In genomic region chr7:157887400-157887799, GRCh38 we compare ENCODE assay signal across 23 cellular contexts.
A peak's percentile ranks its signal among the peaks of the same experiment; 100 is the strongest.
DNase-seq lines count a peak whose midpoint lies in the region; ATAC-seq and TF ChIP-seq lines count a peak whose summit lies in the region.
"Had no signal": no experiment of that assay in that cellular context is flagged by ENCODE, and none has a peak within 500 bp of the region (broad histone marks: within the 10 kb centered on the region; RNA-seq: fewer than 3 reads in every experiment).

No MANE protein-coding gene starts in this region.

- TF ChIP-seq EP300 in neural cell (conservative IDR thresholded peaks at IDR 0.05; ENCODE audit: poor library complexity, severe bottlenecking) = no peak

- H2AFZ ChIP-seq in neural cell (ENCODE audit: low read depth, low read length) = no peak overlapping the region

- H3K9me2 ChIP-seq in neural cell (ENCODE audit: insufficient read depth, low read length) = no peaks in the 10 kb centered on the region

- H3K79me2 ChIP-seq in neural cell (replicated peaks; ENCODE audit: insufficient read depth, low read length) = no peaks in the 10 kb centered on the region

- no peaks in the 10 kb centered on the region for H3K36me3 ChIP-seq in RWPE2 (ENCODE audit: low read depth)
- H3K36me3 ChIP-seq in neural cell (ENCODE audit: insufficient read depth, low read length) = no peaks in the 10 kb centered on the region
- H3K36me3 ChIP-seq in spleen = no peaks in the 10 kb centered on the region
- H3K36me3 ChIP-seq in left ventricle myocardium inferior = no peaks in the 10 kb centered on the region
- H3K36me3 ChIP-seq: BE2C, BLaER1 had no signal

- no peak overlapping the region for H3K4me2 ChIP-seq in neural cell (ENCODE audit: low read length)
- H3K4me2 ChIP-seq: BLaER1 had no signal

- intact Hi-C loops in spleen (cut with DNase I; ENCODE audit: low total_unique reads) (no loop called here), left ventricle myocardium inferior (cut with micrococcal nuclease) (no loop called here)

- no peak overlapping the region for H3K4me3 ChIP-seq in RWPE2 (ENCODE audit: severe bottlenecking)
- H3K4me3 ChIP-seq in neural cell (ENCODE audit: low read length) = no peak overlapping the region
- H3K4me3 ChIP-seq in spleen = no peak overlapping the region
- no peak overlapping the region for H3K4me3 ChIP-seq in left ventricle myocardium inferior
- H3K4me3 ChIP-seq: BLaER1, GM12878 had no signal

- ATAC-seq in RWPE2 (ENCODE audit: low read depth) (no peak), GM21737 (IDR thresholded peaks at IDR 0.05; ENCODE audit: unreplicated experiment) (no peak), GM21529 (IDR thresholded peaks at IDR 0.05; ENCODE audit: unreplicated experiment) (no peak)
- ATAC-seq: GM12878 had no signal

- TF ChIP-seq CTCF in RWPE2 (IDR thresholded peaks at IDR 0.05; ENCODE audit: poor library complexity, severe bottlenecking) (no peak), neural cell (IDR thresholded peaks at IDR 0.05; ENCODE audit: poor library complexity, severe bottlenecking) (no peak), spleen (IDR thresholded peaks at IDR 0.05 in 8 of 11, conservative IDR thresholded peaks at IDR 0.05 in 3 of 11) (no peak), left ventricle myocardium inferior (IDR thresholded peaks at IDR 0.05; ENCODE audit: borderline replicate concordance) (no peak)

- no peaks in the 10 kb centered on the region for H3K27me3 ChIP-seq in RWPE2 (ENCODE audit: insufficient read depth, poor library complexity, severe bottlenecking)
- H3K27me3 ChIP-seq in neural cell (ENCODE audit: insufficient read depth, low read depth, low read length) = no peaks in the 10 kb centered on the region
- H3K27me3 ChIP-seq in spleen (replicated peaks in 1 of 7) = peaks cover 0 to 29% (median 0%) of the 10 kb centered on the region in 7 donors
- peaks cover 20% of the 10 kb centered on the region for H3K27me3 ChIP-seq in left ventricle myocardium inferior (ENCODE audit: low read depth)
- H3K27me3 ChIP-seq: BE2C, BLaER1 had no signal

- TF ChIP-seq RAD21 in neural cell (conservative IDR thresholded peaks at IDR 0.05) = no peak

- H3F3A ChIP-seq in neural cell (ENCODE audit: insufficient read depth, low read length, poor library complexity, severe bottlenecking) = no peaks in the 10 kb centered on the region

- H4K20me1 ChIP-seq in neural cell (ENCODE audit: insufficient read depth) = no peaks in the 10 kb centered on the region
- H4K20me1 ChIP-seq: BLaER1 had no signal

- H3K9ac ChIP-seq in neural cell (ENCODE audit: low read length) = no peak overlapping the region
- H3K9ac ChIP-seq: BLaER1 had no signal

- DNase-seq in RWPE2 (ENCODE audit: low spot score) = peak; percentile 42
- DNase-seq in spleen = peak; percentile 22
- DNase-seq in left ventricle myocardium inferior = no peak
- DNase-seq: 8988T; ACHN; BE2C; C1 segment of cervical spinal cord; CD4-positive, alpha-beta memory T cell; CD4-positive, CD25-positive, alpha-beta regulatory T cell; CD8-positive, alpha-beta memory T cell; COR-L47; DMS 273 treated with DMSO at 0.1 percent for 48 hours; DMS153; DMS53; DMS79; DND-41; EL; GDM1 had no signal

- H3K9me3 ChIP-seq in RWPE2 (ENCODE audit: severe bottlenecking) (no peaks in the 10 kb centered on the region), neural cell (ENCODE audit: low read length) (no peaks in the 10 kb centered on the region), spleen (peaks cover 0 to 32% (median 9%) of the 10 kb centered on the region in 8 donors), left ventricle myocardium inferior (replicated peaks) (peaks cover 10% of the 10 kb centered on the region)
- H3K9me3 ChIP-seq: BE2C had no signal

- H3K27ac ChIP-seq in RWPE2 (ENCODE audit: poor library complexity, severe bottlenecking) (no peak overlapping the region), neural cell (ENCODE audit: low read length) (peak overlapping the region; percentile 85), spleen (no peak overlapping the region), left ventricle myocardium inferior (replicated peaks) (no peak overlapping the region)
- H3K27ac ChIP-seq: BLaER1 had no signal

- H3K4me1 ChIP-seq in RWPE2 (ENCODE audit: insufficient read depth, poor library complexity, severe bottlenecking) (no peaks in the 10 kb centered on the region), spleen (no peaks in the 10 kb centered on the region), left ventricle myocardium inferior (no peaks in the 10 kb centered on the region)
- H3K4me1 ChIP-seq: BE2C had no signal

- no peak for TF ChIP-seq POLR2A in spleen (IDR thresholded peaks at IDR 0.05)

- WGBS in spleen, 5 donors = 64 to 82% (median 78%) methylated on average over 4 to 6 of the region's 6 CpGs

TF ChIP-seq in neural cell, 6 proteins besides CTCF, POLR2A, EP300 and RAD21:
- TF ChIP-seq SMC3 (conservative IDR thresholded peaks at IDR 0.05; ENCODE audit: poor library complexity) (no peak), EZH2 (IDR thresholded peaks at IDR 0.05; ENCODE audit: borderline replicate concordance, insufficient read depth, low read length, poor library complexity, severe bottlenecking) (no peak), MXI1 (conservative IDR thresholded peaks at IDR 0.05; ENCODE audit: poor library complexity, severe bottlenecking) (no peak), TAF1 (IDR thresholded peaks at IDR 0.05; ENCODE audit: low read depth) (no peak), POLR2AphosphoS5 (IDR thresholded peaks at IDR 0.05) (no peak), REST (IDR thresholded peaks at IDR 0.05; ENCODE audit: borderline replicate concordance) (no peak)
